ENCODE assay signal across 25 cellular contexts in the genomic region with DNA sequence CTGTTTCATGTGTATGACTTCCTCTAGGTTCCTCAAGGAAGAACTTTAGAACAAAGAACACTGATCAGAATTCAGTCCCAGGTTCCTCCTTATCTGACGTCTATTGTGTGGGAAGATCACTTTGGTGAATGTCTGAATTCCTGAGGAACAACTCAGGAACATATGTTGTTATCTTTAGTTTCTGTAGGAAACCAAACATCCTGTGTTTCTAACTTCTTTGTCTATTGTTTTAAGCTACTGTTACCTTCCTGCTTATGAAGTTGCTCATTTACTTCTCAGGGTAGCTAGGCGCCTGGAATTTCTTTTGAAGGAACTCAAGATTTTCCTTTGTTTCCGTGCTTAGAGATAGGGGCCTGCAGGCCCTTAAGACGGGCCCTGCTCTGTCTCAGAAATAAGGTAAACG. TPM values are rescaled to one million over a fixed set of nuclear protein-coding genes. Genes with fewer than 3 reads are reported as not detected.
A peak's percentile ranks its signal among the peaks of the same experiment; 100 is the strongest.
DNase-seq lines count a peak whose midpoint lies in the region; ATAC-seq and TF ChIP-seq lines count a peak whose summit lies in the region.
"Had no signal": no experiment of that assay in that cellular context is flagged by ENCODE, and none has a peak within 500 bp of the region (broad histone marks: within the 10 kb centered on the region; RNA-seq: fewer than 3 reads in every experiment).

No MANE protein-coding gene starts in this region.

- no peak overlapping the region for H3K27ac Mint-ChIP-seq in natural killer cell treated with Interleukin-12 subunit alpha and Interleukin-12 subunit beta and Interleukin-15 and Interleukin-18, amount 100 ng/mL, for 72 hours
- H3K27ac Mint-ChIP-seq: activated T-helper 2 cell treated with anti-CD3 and anti-CD28 coated beads, Interferon-gamma antibody, Interleukin-2, Interleukin-4, amounts not matched to agents 10 μg/mL and 5 μg/mL and 100 μg/mL, durations not matched to agents 14 hours and 24 hours and 36 hours; immature natural killer cell; stimulated activated naive B cell treated with anti-CD40 and anti-IgM and Interleukin-4, amounts not matched to agents 10 μg/mL and 1 μg/mL and 100 μg/mL, for 72 hours; type B pancreatic cell had no signal

- H3K4me3 ChIP-seq in epithelial cell of esophagus (ENCODE audit: low read length) (no peak overlapping the region), kidney epithelial cell (ENCODE audit: low read depth, low read length) (no peak overlapping the region)
- H3K4me3 ChIP-seq: dorsolateral prefrontal cortex, gastrocnemius medialis, MG63, mucosa of descending colon, spleen had no signal

- no peak overlapping the region for H3K4me3 Mint-ChIP-seq in natural killer cell treated with Interleukin-12 subunit alpha and Interleukin-12 subunit beta and Interleukin-15 and Interleukin-18, amount 100 ng/mL, for 72 hours
- H3K4me3 Mint-ChIP-seq: immature natural killer cell; stimulated activated naive B cell treated with anti-CD40 and anti-IgM and Interleukin-4, amounts not matched to agents 10 μg/mL and 1 μg/mL and 100 μg/mL, for 72 hours; type B pancreatic cell had no signal

- TF ChIP-seq CTCF in epithelial cell of esophagus (IDR thresholded peaks at IDR 0.05; ENCODE audit: insufficient read depth, low read depth, low read length, missing control alignments), result no peak
- TF ChIP-seq CTCF in kidney epithelial cell (IDR thresholded peaks at IDR 0.05; ENCODE audit: insufficient read depth, low read length, poor library complexity, severe bottlenecking), result no peak

- no peaks in the 10 kb centered on the region for H3K36me3 ChIP-seq in kidney epithelial cell (ENCODE audit: control insufficient read depth, insufficient read depth, low read length)
- H3K36me3 ChIP-seq: gastrocnemius medialis, MG63, spleen, WERI-Rb-1 had no signal

- no peak for ATAC-seq in natural killer cell treated with Interleukin-12 subunit alpha and Interleukin-12 subunit beta and Interleukin-15 and Interleukin-18, amount 100 ng/mL, for 72 hours
- ATAC-seq: mucosa of descending colon; stimulated activated naive B cell treated with anti-CD40 and anti-IgM and Interleukin-4, amounts not matched to agents 10 μg/mL and 1 μg/mL and 100 μg/mL, for 72 hours had no signal

- no peaks in the 10 kb centered on the region for H3K36me3 Mint-ChIP-seq in natural killer cell treated with Interleukin-12 subunit alpha and Interleukin-12 subunit beta and Interleukin-15 and Interleukin-18, amount 100 ng/mL, for 72 hours
- H3K36me3 Mint-ChIP-seq: immature natural killer cell; stimulated activated naive B cell treated with anti-CD40 and anti-IgM and Interleukin-4, amounts not matched to agents 10 μg/mL and 1 μg/mL and 100 μg/mL, for 72 hours; type B pancreatic cell had no signal

- H3K27me3 ChIP-seq in kidney epithelial cell (ENCODE audit: control insufficient read depth, insufficient read depth, low read length), result no peaks in the 10 kb centered on the region
- H3K27me3 ChIP-seq: gastrocnemius medialis, MG63, spleen had no signal

- DNase-seq in A172 (ENCODE audit: low spot score), result peak; percentile 80
- peak; percentile 2 for DNase-seq in RKO (ENCODE audit: low spot score)
- DNase-seq in epithelial cell of esophagus (ENCODE audit: low read depth), result peak; percentile 46
- DNase-seq in kidney epithelial cell (ENCODE audit: low read depth), result peak; percentile 68
- DNase-seq in occipital lobe (lab: John Stamatoyannopoulos, UW), result no peak
- DNase-seq in H4 (ENCODE audit: low spot score), result no peak
- DNase-seq in natural killer cell treated with Interleukin-12 subunit alpha and Interleukin-12 subunit beta and Interleukin-15 and Interleukin-18, amount 100 ng/mL, for 72 hours (ENCODE audit: low spot score), result no peak
- DNase-seq in UCSD-AML1 (lab: John Stamatoyannopoulos, UW; ENCODE audit: unreplicated experiment), result no peak
- DNase-seq: amygdala; COR-L47; dorsolateral prefrontal cortex; gastrocnemius medialis; GOT3; immature natural killer cell; MG63; mucosa of descending colon; NCI-H187; NCI-H524; nucleus accumbens; spleen; stimulated activated naive B cell treated with anti-CD40 and anti-IgM and Interleukin-4, amounts not matched to agents 10 μg/mL and 1 μg/mL and 100 μg/mL, for 72 hours; WERI-Rb-1 had no signal

- peaks cover 8% of the 10 kb centered on the region for H3K9me3 Mint-ChIP-seq in natural killer cell treated with Interleukin-12 subunit alpha and Interleukin-12 subunit beta and Interleukin-15 and Interleukin-18, amount 100 ng/mL, for 72 hours
- H3K9me3 Mint-ChIP-seq: type B pancreatic cell had no signal

- no peaks in the 10 kb centered on the region for H3K4me1 Mint-ChIP-seq in natural killer cell treated with Interleukin-12 subunit alpha and Interleukin-12 subunit beta and Interleukin-15 and Interleukin-18, amount 100 ng/mL, for 72 hours (ENCODE audit: low read depth in 2 of 2)
- H3K4me1 Mint-ChIP-seq: immature natural killer cell; stimulated activated naive B cell treated with anti-CD40 and anti-IgM and Interleukin-4, amounts not matched to agents 10 μg/mL and 1 μg/mL and 100 μg/mL, for 72 hours had no signal

- H3K27me3 Mint-ChIP-seq in natural killer cell treated with Interleukin-12 subunit alpha and Interleukin-12 subunit beta and Interleukin-15 and Interleukin-18, amount 100 ng/mL, for 72 hours, result no peaks in the 10 kb centered on the region
- H3K27me3 Mint-ChIP-seq: stimulated activated naive B cell treated with anti-CD40 and anti-IgM and Interleukin-4, amounts not matched to agents 10 μg/mL and 1 μg/mL and 100 μg/mL, for 72 hours; type B pancreatic cell had no signal

RNA-seq across cellular contexts. Expression of a gene that starts 46.2 kb away (rescaled TPM):
- total RNA-seq in A172 (2014; rRNA removed; shearing (Covaris generic)), result not detected in 2 replicates
- total RNA-seq in kidney epithelial cell, result not detected in 2 replicates
- total RNA-seq in occipital lobe, result not detected
- not detected in 2 replicates for total RNA-seq in H4 (2014; rRNA removed; shearing (Covaris generic))
- total RNA-seq in natural killer cell treated with Interleukin-12 subunit alpha and Interleukin-12 subunit beta and Interleukin-15 and Interleukin-18, amount 100 ng/mL, for 72 hours, result not detected
- total RNA-seq: activated T-helper 2 cell treated with anti-CD3 and anti-CD28 coated beads, Interferon-gamma antibody, Interleukin-2, Interleukin-4, amounts not matched to agents 10 μg/mL and 5 μg/mL and 100 μg/mL, durations not matched to agents 14 hours and 24 hours and 36 hours; dorsolateral prefrontal cortex; G401; gastrocnemius medialis; mucosa of descending colon; spleen had no signal

Comparison
In these comparisons a context has a peak if more than half of its experiments do, and no peak if none do; other contexts are left out.
1. DNase-seq: peak in A172 (single experiment), RKO (single experiment), epithelial cell of esophagus (single experiment) and kidney epithelial cell (single experiment); none in occipital lobe (single experiment), H4 (single experiment), natural killer cell treated with Interleukin-12 subunit alpha and Interleukin-12 subunit beta and Interleukin-15 and Interleukin-18, amount 100 ng/mL, for 72 hours (single experiment) and UCSD-AML1 (single experiment).